In genomic region chr3:158106773-158107461, GRCh38 we compare ENCODE assay signal across 10 cellular contexts. TPM values are rescaled to one million over a fixed set of nuclear protein-coding genes. Genes with fewer than 3 reads are reported as not detected.
A peak's percentile ranks its signal among the peaks of the same experiment; 100 is the strongest.
DNase-seq lines count a peak whose midpoint lies in the region; ATAC-seq lines count a peak whose summit lies in the region.
"Had no signal": no experiment of that assay in that cellular context is flagged by ENCODE, and none has a peak within 500 bp of the region (broad histone marks: within the 10 kb centered on the region; RNA-seq: fewer than 3 reads in every experiment).

No MANE protein-coding gene starts in this region.

- H3K9ac ChIP-seq in HUES64 (ENCODE audit: low read depth, low read length) = no peak overlapping the region
- H3K9ac ChIP-seq: parathyroid adenoma had no signal

- H3K9me3 Mint-ChIP-seq in activated CD8-positive, alpha-beta T cell treated with anti-CD3 and anti-CD28 coated beads, Interleukin-2, amount 10 ng/mL, durations not matched to agents 7 days and 5 days (ENCODE audit: insufficient read depth) = no peaks in the 10 kb centered on the region

- H3K4me1 Mint-ChIP-seq in activated CD8-positive, alpha-beta T cell treated with anti-CD3 and anti-CD28 coated beads, Interleukin-2, amount 10 ng/mL, durations not matched to agents 7 days and 5 days (ENCODE audit: low read depth) = peaks cover 70% of the 10 kb centered on the region

- peak overlapping the region; percentile 70 for H3K27ac Mint-ChIP-seq in activated CD8-positive, alpha-beta T cell treated with anti-CD3 and anti-CD28 coated beads, Interleukin-2, amount 10 ng/mL, durations not matched to agents 7 days and 5 days

- peaks cover 67% of the 10 kb centered on the region for H3K27me3 Mint-ChIP-seq in activated CD8-positive, alpha-beta T cell treated with anti-CD3 and anti-CD28 coated beads, Interleukin-2, amount 10 ng/mL, durations not matched to agents 7 days and 5 days (ENCODE audit: low read depth)

- peak; percentile 22 for DNase-seq in NCI-H1694 treated with DMSO at 0.1 percent for 48 hours (lab: John Stamatoyannopoulos, UW)
- DNase-seq in NCI-H1694 (lab: John Stamatoyannopoulos, UW) = no peak
- DNase-seq in activated CD8-positive, alpha-beta T cell treated with anti-CD3 and anti-CD28 coated beads, Interleukin-2, amount 10 ng/mL, durations not matched to agents 7 days and 5 days = no peak
- peak; percentile 53 for DNase-seq in left kidney (ENCODE audit: low read depth, low spot score)
- no peak for DNase-seq in iPS-NIHi11 (ENCODE audit: low spot score)
- no peak for DNase-seq in RKO (ENCODE audit: low spot score)
- no peak for DNase-seq in dedifferentiated amniotic fluid mesenchymal stem cell (ENCODE audit: extremely low spot score)

- peak overlapping the region; percentile 52 for H3K4me3 ChIP-seq in HUES64 (ENCODE audit: low read length)

- H3K4me1 ChIP-seq in HUES64 (ENCODE audit: insufficient read depth, low read length) = peaks cover 30% of the 10 kb centered on the region
- H3K4me1 ChIP-seq: parathyroid adenoma had no signal

- peak overlapping the region; percentile 56 for H3K4me3 Mint-ChIP-seq in activated CD8-positive, alpha-beta T cell treated with anti-CD3 and anti-CD28 coated beads, Interleukin-2, amount 10 ng/mL, durations not matched to agents 7 days and 5 days

- POLR2A ChIA-PET in activated CD8-positive, alpha-beta T cell treated with anti-CD3 and anti-CD28 coated beads, Interleukin-2, amount 10 ng/mL, durations not matched to agents 7 days and 5 days (lab: Charles Lee) = no interaction called here

- H3K36me3 Mint-ChIP-seq in activated CD8-positive, alpha-beta T cell treated with anti-CD3 and anti-CD28 coated beads, Interleukin-2, amount 10 ng/mL, durations not matched to agents 7 days and 5 days (ENCODE audit: low read depth) = peaks cover 5% of the 10 kb centered on the region

- no peaks in the 10 kb centered on the region for H3K9me3 ChIP-seq in HUES64 (ENCODE audit: insufficient read depth, low read depth, low read length)

- H3K27me3 ChIP-seq in HUES64 (ENCODE audit: insufficient read depth, low read length) = peaks cover 77% of the 10 kb centered on the region

- H3K36me3 ChIP-seq in HUES64 (ENCODE audit: insufficient read depth, low read length) = no peaks in the 10 kb centered on the region

- under 1% methylated on average over 37 of the region's 37 CpGs for WGBS in HUES64

- H3K27ac ChIP-seq in HUES64 (ENCODE audit: low read depth, low read length) = no peak overlapping the region
- H3K27ac ChIP-seq: BLaER1 treated with 17β-estradiol and CSF1 and Interleukin-3, amounts not matched to agents 10 nM and 100 nM; parathyroid adenoma had no signal

- ATAC-seq in activated CD8-positive, alpha-beta T cell treated with anti-CD3 and anti-CD28 coated beads, Interleukin-2, amount 10 ng/mL, durations not matched to agents 7 days and 5 days = no peak

- CTCF ChIA-PET in activated CD8-positive, alpha-beta T cell treated with anti-CD3 and anti-CD28 coated beads, Interleukin-2, amount 10 ng/mL, durations not matched to agents 7 days and 5 days (lab: Charles Lee) = no interaction called here

RNA-seq across cellular contexts. Expression of gene SHOX2, which starts 0.7 kb away (rescaled TPM):
- 0.25 TPM for polyA plus RNA-seq in HUES64 (2013, experiment 1 of 2)
- polyA plus RNA-seq in HUES64 (2013, experiment 2 of 2) = 1.0 TPM
- not detected for total RNA-seq in activated CD8-positive, alpha-beta T cell treated with anti-CD3 and anti-CD28 coated beads, Interleukin-2, amount 10 ng/mL, durations not matched to agents 7 days and 5 days

RNA-seq across cellular contexts. Expression of gene RSRC1, which starts 3.0 kb away (rescaled TPM):
- 24.3 TPM for polyA plus RNA-seq in HUES64 (2013, experiment 1 of 2)
- 24.5 TPM for polyA plus RNA-seq in HUES64 (2013, experiment 2 of 2)
- total RNA-seq in activated CD8-positive, alpha-beta T cell treated with anti-CD3 and anti-CD28 coated beads, Interleukin-2, amount 10 ng/mL, durations not matched to agents 7 days and 5 days = 10 to 100 TPM; 44.9 to 47.9 TPM

Comparison
In these comparisons a context has a peak if more than half of its experiments do, and no peak if none do; other contexts are left out.
1. DNase-seq: peak in NCI-H1694 treated with DMSO at 0.1 percent for 48 hours (single experiment) and left kidney (single experiment); none in NCI-H1694 (single experiment), activated CD8-positive, alpha-beta T cell treated with anti-CD3 and anti-CD28 coated beads, Interleukin-2, amount 10 ng/mL, durations not matched to agents 7 days and 5 days (single experiment), iPS-NIHi11 (single experiment), RKO (single experiment) and dedifferentiated amniotic fluid mesenchymal stem cell (single experiment).